ENCODE assay signal across 14 cellular contexts in genomic region chr11:100817620-100818019, GRCh38.
"Had no signal": no experiment of that assay in that cellular context is flagged by ENCODE, and none has a peak within 500 bp of the region (broad histone marks: within the 10 kb centered on the region; RNA-seq: fewer than 3 reads in every experiment).

No MANE protein-coding gene starts in this region.

- H3K36me3 ChIP-seq: breast epithelium, left lung, pancreas had no signal

- H3K4me3 Mint-ChIP-seq: activated CD4-positive, alpha-beta T cell treated with anti-CD3 and anti-CD28 coated beads, Interleukin-2, amount 10 ng/mL, durations not matched to agents 24 days and 14 days; activated CD8-positive, alpha-beta T cell treated with anti-CD3 and anti-CD28 coated beads, Interleukin-2, amount 10 ng/mL, durations not matched to agents 7 days and 5 days; activated naive CD8-positive, alpha-beta T cell treated with anti-CD3 and anti-CD28 coated beads, Interleukin-2, amount 10 ng/mL, durations not matched to agents 7 days and 5 days; naive thymus-derived CD4-positive, alpha-beta T cell; stimulated activated effector memory CD8-positive, alpha-beta T cell treated with anti-CD3 and anti-CD28 coated beads, Interleukin-12 subunit alpha, Interleukin-12 subunit beta, amount 100 ng/mL, for 72 hours had no signal

- H3K27me3 Mint-ChIP-seq: activated CD4-positive, alpha-beta T cell treated with anti-CD3 and anti-CD28 coated beads, Interleukin-2, amount 10 ng/mL, durations not matched to agents 24 days and 14 days; activated naive CD8-positive, alpha-beta T cell treated with anti-CD3 and anti-CD28 coated beads, Interleukin-2, amount 10 ng/mL, durations not matched to agents 7 days and 5 days; naive thymus-derived CD4-positive, alpha-beta T cell had no signal

- H3K27ac ChIP-seq: breast epithelium, left lung, pancreas had no signal

- H3K27ac Mint-ChIP-seq: activated CD4-positive, alpha-beta T cell treated with anti-CD3 and anti-CD28 coated beads, Interleukin-2, amount 10 ng/mL, durations not matched to agents 24 days and 14 days; activated CD8-positive, alpha-beta T cell treated with anti-CD3 and anti-CD28 coated beads, Interleukin-2, amount 10 ng/mL, durations not matched to agents 7 days and 5 days; activated naive CD8-positive, alpha-beta T cell treated with anti-CD3 and anti-CD28 coated beads, Interleukin-2, amount 10 ng/mL, durations not matched to agents 7 days and 5 days; naive thymus-derived CD4-positive, alpha-beta T cell; stimulated activated effector memory CD8-positive, alpha-beta T cell treated with anti-CD3 and anti-CD28 coated beads, Interleukin-12 subunit alpha, Interleukin-12 subunit beta, amount 100 ng/mL, for 72 hours had no signal

- H3K36me3 Mint-ChIP-seq: activated naive CD8-positive, alpha-beta T cell treated with anti-CD3 and anti-CD28 coated beads, Interleukin-2, amount 10 ng/mL, durations not matched to agents 7 days and 5 days; stimulated activated effector memory CD8-positive, alpha-beta T cell treated with anti-CD3 and anti-CD28 coated beads, Interleukin-12 subunit alpha, Interleukin-12 subunit beta, amount 100 ng/mL, for 72 hours had no signal

- H3K9me3 Mint-ChIP-seq: activated CD4-positive, alpha-beta T cell treated with anti-CD3 and anti-CD28 coated beads, Interleukin-2, amount 10 ng/mL, durations not matched to agents 24 days and 14 days had no signal

- DNase-seq: activated CD4-positive, alpha-beta T cell treated with anti-CD3 and anti-CD28 coated beads, Interleukin-2, amount 10 ng/mL, durations not matched to agents 24 days and 14 days; activated CD4-positive, CD25-positive, alpha-beta regulatory T cell; activated CD8-positive, alpha-beta memory T cell treated with anti-CD3 and anti-CD28 coated beads, Interleukin-2, amount 50 U/mL, for 4 hours; activated CD8-positive, alpha-beta T cell treated with anti-CD3 and anti-CD28 coated beads, Interleukin-2, amount 10 ng/mL, durations not matched to agents 7 days and 5 days; activated naive CD8-positive, alpha-beta T cell treated with anti-CD3 and anti-CD28 coated beads, Interleukin-2, amount 10 ng/mL, durations not matched to agents 7 days and 5 days; anterior cingulate cortex; hippocampal formation; kidney; left lung; mammary epithelial cell; naive thymus-derived CD4-positive, alpha-beta T cell; pancreas had no signal

- ATAC-seq: activated CD8-positive, alpha-beta T cell treated with anti-CD3 and anti-CD28 coated beads, Interleukin-2, amount 10 ng/mL, durations not matched to agents 7 days and 5 days; left lung; naive thymus-derived CD4-positive, alpha-beta T cell; pancreas; stimulated activated effector memory CD8-positive, alpha-beta T cell treated with anti-CD3 and anti-CD28 coated beads, Interleukin-12 subunit alpha, Interleukin-12 subunit beta, amount 100 ng/mL, for 72 hours had no signal

- H3K4me1 ChIP-seq: breast epithelium, left lung, pancreas had no signal

- H3K27me3 ChIP-seq: breast epithelium, left lung, pancreas had no signal

- H3K4me1 Mint-ChIP-seq: activated CD4-positive, alpha-beta T cell treated with anti-CD3 and anti-CD28 coated beads, Interleukin-2, amount 10 ng/mL, durations not matched to agents 24 days and 14 days; activated naive CD8-positive, alpha-beta T cell treated with anti-CD3 and anti-CD28 coated beads, Interleukin-2, amount 10 ng/mL, durations not matched to agents 7 days and 5 days; stimulated activated effector memory CD8-positive, alpha-beta T cell treated with anti-CD3 and anti-CD28 coated beads, Interleukin-12 subunit alpha, Interleukin-12 subunit beta, amount 100 ng/mL, for 72 hours had no signal

- H3K9me3 ChIP-seq: breast epithelium, pancreas had no signal

- FAIRE-seq: kidney, pancreas had no signal

- H3K4me3 ChIP-seq: breast epithelium, left lung, pancreas had no signal
